In genomic region chr3:190222360-190222759, GRCh38 we compare ENCODE assay signal across 24 cellular contexts.
"Had no signal": no experiment of that assay in that cellular context is flagged by ENCODE, and none has a peak within 500 bp of the region (broad histone marks: within the 10 kb centered on the region; RNA-seq: fewer than 3 reads in every experiment).

No MANE protein-coding gene starts in this region.

- DNase-seq: stimulated activated CD4-positive, alpha-beta T cell treated with anti-CD3 and anti-CD28 coated beads, Interleukin-2, amount 100 ng/mL, for 48 hours; stimulated activated CD4-positive, alpha-beta T cell treated with anti-CD3 and anti-CD28 coated beads, Interleukin-4, amount 100 ng/mL, for 1 hour; stimulated activated CD4-positive, alpha-beta T cell treated with anti-CD3 and anti-CD28 coated beads, Interleukin-4, amount 100 ng/mL, for 24 hours; stimulated activated CD4-positive, alpha-beta T cell treated with anti-CD3 and anti-CD28 coated beads, Interleukin-4, amount 100 ng/mL, for 4 hours; stimulated activated CD8-positive, alpha-beta memory T cell treated with anti-CD3 and anti-CD28 coated beads, Interleukin-4, amount 100 ng/mL, for 48 hours; stimulated activated naive B cell treated with anti-CD40 and anti-IgM and Interleukin-4, amounts not matched to agents 10 μg/mL and 1 μg/mL and 100 μg/mL, for 72 hours; stimulated activated naive CD4-positive, alpha-beta T cell; stimulated activated naive CD4-positive, alpha-beta T cell treated with Interleukin-2 at 50 U/mL for 16 hours; stimulated activated naive CD8-positive, alpha-beta T cell treated with anti-CD3 and anti-CD28 coated beads, Interleukin-15, amount 100 ng/mL, for 72 hours; stimulated activated naive CD8-positive, alpha-beta T cell treated with anti-CD3 and anti-CD28 coated beads, Interleukin-15, Interleukin-2, amounts not matched to agents 100 U/mL and 50 U/mL, for 24 hours; stomach; substantia nigra; testis; thyroid gland; tibial artery; transverse colon; trophoblast cell; upper lobe of left lung; upper lobe of right lung had no signal

- ATAC-seq: stimulated activated memory B cell treated with anti-CD40 and anti-IgM and Interleukin-4, amounts not matched to agents 10 μg/mL and 1 μg/mL and 100 μg/mL, for 72 hours; stimulated activated naive B cell treated with anti-CD40 and anti-IgM and Interleukin-4, amounts not matched to agents 10 μg/mL and 1 μg/mL and 100 μg/mL, for 72 hours; stimulated activated naive CD8-positive, alpha-beta T cell treated with anti-CD3 and anti-CD28 coated beads, Interleukin-15, amount 100 ng/mL, for 72 hours; stimulated activated naive CD8-positive, alpha-beta T cell treated with anti-CD3 and anti-CD28 coated beads, Interleukin-15, Interleukin-2, amounts not matched to agents 100 U/mL and 50 U/mL, for 24 hours; upper lobe of right lung had no signal

- H3K4me3 ChIP-seq: stomach, suprapubic skin, testis, thoracic aorta, thyroid gland, tibial artery, tibial nerve, transverse colon, upper lobe of left lung, upper lobe of right lung, vagina had no signal

- H3K9me3 ChIP-seq: suprapubic skin, testis, thoracic aorta, thyroid gland, tibial artery, tibial nerve, transverse colon, upper lobe of left lung, upper lobe of right lung, vagina had no signal

- H3K27me3 ChIP-seq: stomach, suprapubic skin, testis, thyroid gland, tibial artery, tibial nerve, transverse colon, upper lobe of left lung, upper lobe of right lung, vagina had no signal

- H3K4me1 ChIP-seq: stomach, suprapubic skin, testis, thyroid gland, tibial artery, transverse colon, upper lobe of left lung, upper lobe of right lung, vagina had no signal

- H3K27ac ChIP-seq: stomach, suprapubic skin, testis, thoracic aorta, thyroid gland, tibial artery, tibial nerve, transverse colon, upper lobe of left lung, upper lobe of right lung, vagina had no signal

- H3K36me3 ChIP-seq: stomach, suprapubic skin, thoracic aorta, thyroid gland, tibial artery, tibial nerve, transverse colon, upper lobe of left lung, upper lobe of right lung, vagina had no signal
